Comparison of ENCODE assay signal across 13 cellular contexts in the genomic region with DNA sequence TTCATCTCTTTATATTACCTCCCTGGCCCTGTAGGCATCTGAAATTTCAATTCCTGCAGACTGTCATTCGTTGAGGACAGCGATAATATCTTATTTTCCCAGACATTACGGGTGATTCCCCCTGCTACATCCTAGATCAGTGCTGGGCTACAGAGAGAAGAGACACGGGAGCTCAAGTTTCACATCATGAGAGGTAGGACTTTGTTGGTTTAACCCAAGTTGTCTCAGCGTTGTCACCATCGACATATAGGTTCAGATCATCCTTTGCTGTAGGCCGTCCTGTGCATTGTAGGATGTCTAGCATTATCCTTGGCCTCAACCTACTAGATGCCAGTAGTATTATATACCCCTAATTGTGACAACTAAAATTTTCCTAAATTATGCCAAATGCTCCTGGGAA. TPM values are rescaled to one million over a fixed set of nuclear protein-coding genes. Genes with fewer than 3 reads are reported as not detected.
DNase-seq lines count a peak whose midpoint lies in the region; ATAC-seq, FAIRE-seq and TF ChIP-seq lines count a peak whose summit lies in the region.
"Had no signal": no experiment of that assay in that cellular context is flagged by ENCODE, and none has a peak within 500 bp of the region (broad histone marks: within the 10 kb centered on the region; RNA-seq: fewer than 3 reads in every experiment).

No MANE protein-coding gene starts in this region.

- H3K27me3 Mint-ChIP-seq in CD8-positive, alpha-beta memory T cell: no peaks in the 10 kb centered on the region
- no peaks in the 10 kb centered on the region for H3K27me3 Mint-ChIP-seq in stimulated activated naive B cell treated with anti-CD40 and anti-IgM and Interleukin-4, amounts not matched to agents 10 μg/mL and 1 μg/mL and 100 μg/mL, for 72 hours
- H3K27me3 Mint-ChIP-seq in activated CD4-positive, alpha-beta memory T cell treated with anti-CD3 and anti-CD28 coated beads, Interleukin-2, amount 10 ng/mL, durations not matched to agents 7 days and 5 days: peaks cover 3% of the 10 kb centered on the region

- H3K36me3 ChIP-seq in CD8-positive, alpha-beta memory T cell (ENCODE audit: insufficient read depth, low read length): no peaks in the 10 kb centered on the region
- H3K36me3 ChIP-seq: left ventricle myocardium inferior, Peyer's patch had no signal

- H3K4me3 Mint-ChIP-seq in CD8-positive, alpha-beta memory T cell: no peak overlapping the region
- H3K4me3 Mint-ChIP-seq in stimulated activated naive B cell treated with anti-CD40 and anti-IgM and Interleukin-4, amounts not matched to agents 10 μg/mL and 1 μg/mL and 100 μg/mL, for 72 hours: no peak overlapping the region
- no peak overlapping the region for H3K4me3 Mint-ChIP-seq in activated CD4-positive, alpha-beta memory T cell treated with anti-CD3 and anti-CD28 coated beads, Interleukin-2, amount 10 ng/mL, durations not matched to agents 7 days and 5 days

- 0 out of 3 replicates have a peak, but pooled peaks cover 6% of the 10 kb centered on the region for H3K9me3 ChIP-seq in A549
- no peaks in the 10 kb centered on the region for H3K9me3 ChIP-seq in CD8-positive, alpha-beta memory T cell (ENCODE audit: low read length)
- H3K9me3 ChIP-seq: Peyer's patch had no signal

- peaks cover 6 to 11% (median 10%) of the 10 kb centered on the region in 3 donors for H3K4me1 Mint-ChIP-seq in CD8-positive, alpha-beta memory T cell
- H3K4me1 Mint-ChIP-seq in stimulated activated naive B cell treated with anti-CD40 and anti-IgM and Interleukin-4, amounts not matched to agents 10 μg/mL and 1 μg/mL and 100 μg/mL, for 72 hours: peaks cover 0 to 2% of the 10 kb centered on the region in 2 donors
- peaks cover 8% of the 10 kb centered on the region for H3K4me1 Mint-ChIP-seq in activated CD4-positive, alpha-beta memory T cell treated with anti-CD3 and anti-CD28 coated beads, Interleukin-2, amount 10 ng/mL, durations not matched to agents 7 days and 5 days

- no peak for TF ChIP-seq POLR2A in A549 (IDR thresholded peaks at IDR 0.05; ENCODE audit: low read length)

- peaks cover 2% of the 10 kb centered on the region; the same call in 1 of the 3 replicates for H3K4me1 ChIP-seq in A549
- peaks cover 11% of the 10 kb centered on the region for H3K4me1 ChIP-seq in CD8-positive, alpha-beta memory T cell (ENCODE audit: insufficient read depth, low read length)
- H3K4me1 ChIP-seq: Peyer's patch had no signal

- H3K4me3 ChIP-seq in A549: no peak overlapping the region
- H3K4me3 ChIP-seq in CD8-positive, alpha-beta memory T cell (ENCODE audit: low read length): no peak overlapping the region
- H3K4me3 ChIP-seq: left ventricle myocardium inferior, Peyer's patch had no signal

- FAIRE-seq in A549 (lab: Jason Lieb, UNC): no peak

- H3K27me3 ChIP-seq in CD8-positive, alpha-beta memory T cell (ENCODE audit: insufficient read depth, low read length, poor library complexity, severe bottlenecking): no peaks in the 10 kb centered on the region
- H3K27me3 ChIP-seq: Peyer's patch had no signal

- H3K9me3 Mint-ChIP-seq in CD8-positive, alpha-beta memory T cell: peaks cover 0 to 2% (median 0%) of the 10 kb centered on the region in 5 donors
- peaks cover 0 to 6% of the 10 kb centered on the region in 2 donors for H3K9me3 Mint-ChIP-seq in stimulated activated naive B cell treated with anti-CD40 and anti-IgM and Interleukin-4, amounts not matched to agents 10 μg/mL and 1 μg/mL and 100 μg/mL, for 72 hours
- H3K9me3 Mint-ChIP-seq in activated CD4-positive, alpha-beta memory T cell treated with anti-CD3 and anti-CD28 coated beads, Interleukin-2, amount 10 ng/mL, durations not matched to agents 7 days and 5 days: no peaks in the 10 kb centered on the region

- peaks cover 0 to 6% (median 0%) of the 10 kb centered on the region in 3 donors for H3K36me3 Mint-ChIP-seq in CD8-positive, alpha-beta memory T cell
- peaks cover 0 to 4% of the 10 kb centered on the region in 2 donors for H3K36me3 Mint-ChIP-seq in stimulated activated naive B cell treated with anti-CD40 and anti-IgM and Interleukin-4, amounts not matched to agents 10 μg/mL and 1 μg/mL and 100 μg/mL, for 72 hours
- H3K36me3 Mint-ChIP-seq in activated CD4-positive, alpha-beta memory T cell treated with anti-CD3 and anti-CD28 coated beads, Interleukin-2, amount 10 ng/mL, durations not matched to agents 7 days and 5 days (ENCODE audit: low read depth): no peaks in the 10 kb centered on the region

- TF ChIP-seq CTCF in A549 (IDR thresholded peaks at IDR 0.05): no peak
- no peak for TF ChIP-seq CTCF in RWPE1 (conservative IDR thresholded peaks at IDR 0.05; ENCODE audit: low read depth)

- 88% methylated on average over 7 of the region's 7 CpGs for WGBS in A549 (ENCODE audit: missing lambda C conversion rate)

- DNase-seq in A549 (ENCODE audit: low read depth in 1 of 2, low spot score in 1 of 2) (no peak), RWPE1 (ENCODE audit: low spot score) (no peak), left kidney (ENCODE audit: low read depth, low spot score) (peak; percentile 44), amniotic stem cell (lab: John Stamatoyannopoulos, UW) (no peak), hippocampal formation (lab: John Stamatoyannopoulos, UW) (no peak)
- DNase-seq in CD8-positive, alpha-beta memory T cell: no peak
- no peak for DNase-seq in stimulated activated naive B cell treated with anti-CD40 and anti-IgM and Interleukin-4, amounts not matched to agents 10 μg/mL and 1 μg/mL and 100 μg/mL, for 72 hours
- no peak for DNase-seq in activated CD4-positive, alpha-beta memory T cell treated with anti-CD3 and anti-CD28 coated beads, Interleukin-2, amount 10 ng/mL, durations not matched to agents 7 days and 5 days

- TF ChIP-seq RAD21 in A549 (conservative IDR thresholded peaks at IDR 0.05 in 1 of 2, IDR thresholded peaks at IDR 0.05 in 1 of 2): no peak

- H3K27ac Mint-ChIP-seq in CD8-positive, alpha-beta memory T cell: peak overlapping the region in 6 of 8 donors; percentile 8 to 63 (median 46)
- no peak overlapping the region for H3K27ac Mint-ChIP-seq in stimulated activated naive B cell treated with anti-CD40 and anti-IgM and Interleukin-4, amounts not matched to agents 10 μg/mL and 1 μg/mL and 100 μg/mL, for 72 hours
- H3K27ac Mint-ChIP-seq in activated CD4-positive, alpha-beta memory T cell treated with anti-CD3 and anti-CD28 coated beads, Interleukin-2, amount 10 ng/mL, durations not matched to agents 7 days and 5 days: no peak overlapping the region

- no peak for TF ChIP-seq EP300 in A549 (IDR thresholded peaks at IDR 0.05)

- POLR2A ChIA-PET in A549 (lab: Yijun Ruan, JAX) (interaction anchor here (0.8 to 2.4 kb wide), 6 partner anchors 17 to 101 kb away, joined by 3 to 17 read pairs (median 5); partner anchors contain the start of genes MT1X and MT2A), RWPE1 (lab: Yijun Ruan, JAX; ENCODE audit: low non-redundant PET) (interaction anchor here (0.6 to 2.5 kb wide), 2 partner anchors 18 to 95 kb away, joined by 4 to 9 read pairs; no protein-coding TSS in a partner anchor)
- POLR2A ChIA-PET in CD8-positive, alpha-beta memory T cell (lab: Charles Lee): interaction anchor here (0.6 to 2.0 kb wide), 5 partner anchors 19 to 129 kb away, joined by 3 to 13 read pairs (median 5); partner anchors contain the start of gene MT1X
- POLR2A ChIA-PET in activated CD4-positive, alpha-beta memory T cell treated with anti-CD3 and anti-CD28 coated beads, Interleukin-2, amount 10 ng/mL, durations not matched to agents 7 days and 5 days (lab: Charles Lee): interaction anchor here (0.5 to 3.1 kb wide), 13 partner anchors 15 to 250 kb away, joined by 3 to 20 read pairs (median 5); partner anchors contain the start of genes MT1X, MT2A, NUDT21 and OGFOD1

- H3K27ac ChIP-seq in A549: peak overlapping the region; percentile 2 to 31; a peak in 1 of 6 replicates
- H3K27ac ChIP-seq in CD8-positive, alpha-beta memory T cell (ENCODE audit: low read depth, low read length): no peak overlapping the region
- peak overlapping the region; percentile 75 for H3K27ac ChIP-seq in RWPE1
- H3K27ac ChIP-seq: left ventricle myocardium inferior, Peyer's patch had no signal

- ATAC-seq in A549: no peak; a peak in 2 of 6 replicates
- ATAC-seq in stimulated activated naive B cell treated with anti-CD40 and anti-IgM and Interleukin-4, amounts not matched to agents 10 μg/mL and 1 μg/mL and 100 μg/mL, for 72 hours (replicated peaks): no peak

- CTCF ChIA-PET in A549 (lab: Yijun Ruan, JAX): interaction anchor here (0.6 to 4.6 kb wide), 71 partner anchors 9 to 943 kb away, joined by 3 to 104 read pairs (median 5); partner anchors contain the start of genes BBS2, MT1A, MT1G and MT1X
- CTCF ChIA-PET in CD8-positive, alpha-beta memory T cell (lab: Charles Lee): interaction anchor here (0.6 to 4.7 kb wide), 31 partner anchors 9 to 270 kb away, joined by 3 to 65 read pairs (median 5); partner anchors contain the start of genes MT1H, MT1X and MT2A
- CTCF ChIA-PET in RWPE1 (lab: Yijun Ruan, JAX): interaction anchor here (0.5 to 2.3 kb wide), 19 partner anchors 9 to 486 kb away, joined by 3 to 13 read pairs (median 4); partner anchors contain the start of gene MT1E
- CTCF ChIA-PET in activated CD4-positive, alpha-beta memory T cell treated with anti-CD3 and anti-CD28 coated beads, Interleukin-2, amount 10 ng/mL, durations not matched to agents 7 days and 5 days (lab: Charles Lee): interaction anchor here (0.7 to 4.6 kb wide), 57 partner anchors 9 to 484 kb away, joined by 3 to 107 read pairs (median 5); partner anchors contain the start of genes MT1E, MT1F, MT1H and MT1X

- H3K4me2 ChIP-seq in A549: peak overlapping the region; percentile 35; the same call in 1 of the 3 replicates

RNA-seq across cellular contexts. Expression of gene MT1X, which starts 19.3 kb away (rescaled TPM):
- 44.0 and 74.5 TPM in 2 replicates for polyA plus RNA-seq in A549 (2011; rRNA removed)
- 137 and 141 TPM in 2 replicates for polyA plus RNA-seq in A549 (2012; cell fraction: cytosol; rRNA removed)
- 101 and 209 TPM in 2 replicates for polyA plus RNA-seq in A549 (2012; cell fraction: nucleus; rRNA removed)
- polyA plus RNA-seq in A549 (2017; fragmentation: RNase III; extraction: RNeasy Plus Mini Kit Qiagen cat#74134 plus additional on column Dnase treatment): 73.4 to 131 TPM (median 121 TPM) in 3 replicates
- polyA minus RNA-seq in A549 (2011; rRNA and poly(A)+ RNA removed): 203 and 212 TPM in 2 replicates
- total RNA-seq in CD8-positive, alpha-beta memory T cell: 10 to 100 TPM; 85.4 to 93.8 TPM
- polyA plus RNA-seq in CD8-positive, alpha-beta memory T cell: 181 TPM
- 10 to 100 TPM; 28.4 to 33.1 TPM for total RNA-seq in activated CD4-positive, alpha-beta memory T cell treated with anti-CD3 and anti-CD28 coated beads, Interleukin-2, amount 10 ng/mL, durations not matched to agents 7 days and 5 days
- total RNA-seq: G401 had no signal

RNA-seq across cellular contexts. Expression of gene NUP93, which starts 28.4 kb away (rescaled TPM):
- polyA plus RNA-seq in A549 (2011; rRNA removed): 91.4 and 97.5 TPM in 2 replicates
- 106 and 112 TPM in 2 replicates for polyA plus RNA-seq in A549 (2012; cell fraction: cytosol; rRNA removed)
- 131 and 162 TPM in 2 replicates for polyA plus RNA-seq in A549 (2012; cell fraction: nucleus; rRNA removed)
- 82.5 to 88.9 TPM (median 87.3 TPM) in 3 replicates for polyA plus RNA-seq in A549 (2017; fragmentation: RNase III; extraction: RNeasy Plus Mini Kit Qiagen cat#74134 plus additional on column Dnase treatment)
- polyA minus RNA-seq in A549 (2011; rRNA and poly(A)+ RNA removed): 144 and 169 TPM in 2 replicates
- total RNA-seq in CD8-positive, alpha-beta memory T cell: 100 to 1,000 TPM; 153 to 155 TPM
- polyA plus RNA-seq in CD8-positive, alpha-beta memory T cell: 93.8 TPM
- total RNA-seq in activated CD4-positive, alpha-beta memory T cell treated with anti-CD3 and anti-CD28 coated beads, Interleukin-2, amount 10 ng/mL, durations not matched to agents 7 days and 5 days: 10 to 100 TPM; 66.4 to 70.1 TPM

RNA-seq across cellular contexts. Expression of gene MT1H, which starts 31.9 kb away (rescaled TPM):
- polyA plus RNA-seq in A549 (2011; rRNA removed): not detected in 2 replicates
- polyA plus RNA-seq in A549 (2012; cell fraction: cytosol; rRNA removed): not detected in 2 replicates
- polyA plus RNA-seq in A549 (2012; cell fraction: nucleus; rRNA removed): not detected in 2 replicates
- polyA plus RNA-seq in A549 (2017; fragmentation: RNase III; extraction: RNeasy Plus Mini Kit Qiagen cat#74134 plus additional on column Dnase treatment): not detected in 3 replicates
- polyA minus RNA-seq in A549 (2011; rRNA and poly(A)+ RNA removed): not detected in 2 replicates
- total RNA-seq in CD8-positive, alpha-beta memory T cell: 1 to 10 TPM; 4.8 to 5.5 TPM
- polyA plus RNA-seq in CD8-positive, alpha-beta memory T cell: not detected
- total RNA-seq in activated CD4-positive, alpha-beta memory T cell treated with anti-CD3 and anti-CD28 coated beads, Interleukin-2, amount 10 ng/mL, durations not matched to agents 7 days and 5 days: not detected
- total RNA-seq: Calu3, G401, left ventricle myocardium inferior, skeletal muscle tissue had no signal

RNA-seq across cellular contexts. Expression of gene MT1G, which starts 33.7 kb away (rescaled TPM):
- polyA plus RNA-seq in A549 (2011; rRNA removed): not detected in 2 replicates
- polyA plus RNA-seq in A549 (2012; cell fraction: cytosol; rRNA removed): not detected in 2 replicates
- polyA plus RNA-seq in A549 (2012; cell fraction: nucleus; rRNA removed): not detected in 2 replicates
- not detected in 3 replicates for polyA plus RNA-seq in A549 (2017; fragmentation: RNase III; extraction: RNeasy Plus Mini Kit Qiagen cat#74134 plus additional on column Dnase treatment)
- not detected in 2 replicates for polyA minus RNA-seq in A549 (2011; rRNA and poly(A)+ RNA removed)
- total RNA-seq in CD8-positive, alpha-beta memory T cell: 10 to 100 TPM; 41.0 to 46.8 TPM
- not detected for polyA plus RNA-seq in CD8-positive, alpha-beta memory T cell
- total RNA-seq in activated CD4-positive, alpha-beta memory T cell treated with anti-CD3 and anti-CD28 coated beads, Interleukin-2, amount 10 ng/mL, durations not matched to agents 7 days and 5 days: 1 to 10 TPM; 2.2 to 2.9 TPM
- total RNA-seq: Calu3, G401, left ventricle myocardium inferior, skeletal muscle tissue had no signal

RNA-seq across cellular contexts. Expression of gene MT1F, which starts 43.8 kb away (rescaled TPM):
- polyA plus RNA-seq in A549 (2011; rRNA removed) (4.1 and 5.6 TPM in 2 replicates), A549 (2017; fragmentation: RNase III; extraction: RNeasy Plus Mini Kit Qiagen cat#74134 plus additional on column Dnase treatment) (6.8 to 11.3 TPM (median 10.8 TPM) in 3 replicates)
- polyA plus RNA-seq in A549 (2012; cell fraction: cytosol; rRNA removed): 4.0 and 4.6 TPM in 2 replicates
- polyA plus RNA-seq in A549 (2012; cell fraction: nucleus; rRNA removed): 1.4 and 2.7 TPM in 2 replicates
- polyA minus RNA-seq in A549 (2011; rRNA and poly(A)+ RNA removed): 2.4 and 4.3 TPM in 2 replicates
- total RNA-seq in CD8-positive, alpha-beta memory T cell: 10 to 100 TPM; 17.9 to 18.6 TPM
- 60.7 TPM for polyA plus RNA-seq in CD8-positive, alpha-beta memory T cell
- 10 to 100 TPM; 15.8 to 16.4 TPM for total RNA-seq in activated CD4-positive, alpha-beta memory T cell treated with anti-CD3 and anti-CD28 coated beads, Interleukin-2, amount 10 ng/mL, durations not matched to agents 7 days and 5 days
- total RNA-seq: G401, skeletal muscle tissue had no signal

Comparison
In these comparisons a context has a peak if more than half of its experiments do, and no peak if none do; other contexts are left out.
1. H3K27ac Mint-ChIP-seq: peak in CD8-positive, alpha-beta memory T cell (6 of 8); none in stimulated activated naive B cell treated with anti-CD40 and anti-IgM and Interleukin-4, amounts not matched to agents 10 μg/mL and 1 μg/mL and 100 μg/mL, for 72 hours (single experiment) and activated CD4-positive, alpha-beta memory T cell treated with anti-CD3 and anti-CD28 coated beads, Interleukin-2, amount 10 ng/mL, durations not matched to agents 7 days and 5 days (single experiment).
2. RNA of gene MT1H, which starts 31.9 kb away (total RNA-seq): 4.8 to 5.5 TPM in CD8-positive, alpha-beta memory T cell; not detected in activated CD4-positive, alpha-beta memory T cell treated with anti-CD3 and anti-CD28 coated beads, Interleukin-2, amount 10 ng/mL, durations not matched to agents 7 days and 5 days; every median in the first group is over 4 times any median in the second.